8 cellular contexts compared by ENCODE assay signal in the genomic region with DNA sequence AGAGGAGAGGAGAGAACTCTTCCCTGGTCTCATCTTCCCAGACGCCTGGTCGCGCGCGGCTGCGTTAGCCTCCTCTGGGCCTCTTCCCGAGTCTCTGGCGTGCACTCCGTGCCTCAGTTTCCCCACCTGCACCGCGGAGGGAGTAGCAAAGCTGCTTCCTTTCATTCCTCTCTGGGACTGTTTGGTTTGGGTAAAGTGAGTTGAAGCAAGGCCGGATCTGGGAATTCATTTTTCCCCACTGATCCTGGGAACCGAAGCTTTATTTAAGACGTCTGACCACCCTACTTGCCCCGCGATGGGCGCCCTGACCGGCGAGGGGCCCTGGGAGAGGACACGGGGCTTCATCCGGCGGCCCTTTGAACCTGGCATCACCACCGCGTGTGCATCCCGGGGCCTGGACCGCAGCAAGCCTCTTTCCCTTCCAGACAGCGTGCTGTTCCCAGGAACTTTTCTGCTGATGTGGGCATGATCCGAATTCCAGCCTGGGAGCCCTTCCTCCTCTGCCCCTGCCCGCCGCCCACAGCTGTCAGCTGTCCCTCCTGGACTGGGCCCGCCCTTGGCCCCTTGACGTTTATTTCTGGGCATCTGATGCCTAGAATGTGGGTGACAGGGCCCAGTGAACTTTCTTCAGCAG. TPM values are rescaled to one million over a fixed set of nuclear protein-coding genes. Genes with fewer than 3 reads are reported as not detected.
A peak's percentile ranks its signal among the peaks of the same experiment; 100 is the strongest.
DNase-seq lines count a peak whose midpoint lies in the region; TF ChIP-seq lines count a peak whose summit lies in the region.

No MANE protein-coding gene starts in this region.

- no peaks in the 10 kb centered on the region for H4K20me1 ChIP-seq in Loucy (ENCODE audit: insufficient read depth, low read length, poor library complexity, severe bottlenecking)

- POLR2A ChIA-PET in BJ (lab: Charles Lee), result no interaction called here

- H3K4me1 ChIP-seq in Loucy (ENCODE audit: insufficient read depth, low read length, poor library complexity, severe bottlenecking) (peaks cover 6% of the 10 kb centered on the region), mucosa of rectum (ENCODE audit: control insufficient read depth in 2 of 2, insufficient read depth in 2 of 2, low read length in 2 of 2) (peaks cover 0 to 3% of the 10 kb centered on the region in 2 donors)

- TF ChIP-seq CTCF in BJ (IDR thresholded peaks at IDR 0.05; ENCODE audit: insufficient read depth, low read depth, low read length), result no peak
- TF ChIP-seq CTCF in Loucy (conservative IDR thresholded peaks at IDR 0.05; ENCODE audit: low read length), result no peak

- H3K36me3 ChIP-seq in BJ (ENCODE audit: control insufficient read depth, insufficient read depth, low read length), result no peaks in the 10 kb centered on the region
- no peaks in the 10 kb centered on the region for H3K36me3 ChIP-seq in Loucy (ENCODE audit: insufficient read depth, low read length)
- no peaks in the 10 kb centered on the region for H3K36me3 ChIP-seq in mucosa of rectum (ENCODE audit: control insufficient read depth in 2 of 2, insufficient read depth in 2 of 2, low read length in 2 of 2)

- DNase-seq in BJ (ENCODE audit: low read depth) (no peak), ecto neural progenitor cell (ENCODE audit: low spot score) (peak; percentile 54), 8988T (no peak), GM19238 (ENCODE audit: insufficient read length, low spot score) (no peak), mesenteric fat pad (ENCODE audit: low spot score) (no peak)
- no peak for DNase-seq in activated CD8-positive, alpha-beta memory T cell treated with anti-CD3 and anti-CD28 coated beads, Interleukin-2, amount 50 U/mL, for 4 hours

- H3K9ac ChIP-seq in Loucy (ENCODE audit: low read depth, low read length, poor library complexity, severe bottlenecking) (peak overlapping the region; percentile 63), mucosa of rectum (ENCODE audit: low read depth in 1 of 2, low read length in 2 of 2) (peak overlapping the region in 1 of 2 donors; percentile 12)

- CTCF ChIA-PET in BJ (lab: Yijun Ruan, JAX), result interaction anchor here (1.1 kb wide), 1 partner anchor 123 kb away, joined by 3 read pairs; no protein-coding TSS in a partner anchor

- no peaks in the 10 kb centered on the region for H3K9me2 ChIP-seq in Loucy (replicated peaks; ENCODE audit: low read depth, low read length)

- H3K9me3 ChIP-seq in Loucy (ENCODE audit: insufficient read depth, low read depth, low read length) (no peaks in the 10 kb centered on the region), mucosa of rectum (ENCODE audit: control insufficient read depth in 2 of 2, low read length in 2 of 2) (no peaks in the 10 kb centered on the region)

- peak overlapping the region; percentile 55 for H3K4me3 ChIP-seq in BJ (ENCODE audit: low read depth, low read length)
- H3K4me3 ChIP-seq in Loucy (ENCODE audit: low read length, poor library complexity, severe bottlenecking), result peak overlapping the region; percentile 75
- H3K4me3 ChIP-seq in mucosa of rectum (ENCODE audit: low read length in 2 of 2), result peak overlapping the region; percentile 61 to 68

- no peaks in the 10 kb centered on the region for H3F3A ChIP-seq in Loucy (ENCODE audit: low read depth)

- H3K79me2 ChIP-seq in Loucy (ENCODE audit: insufficient read depth, low read length), result peaks cover 4% of the 10 kb centered on the region; the same call in 1 of the 2 replicates

- peak overlapping the region; percentile 57; the same call in 1 of the 2 replicates for H2AFZ ChIP-seq in Loucy (ENCODE audit: low read length)

- H3K27me3 ChIP-seq in BJ (ENCODE audit: control insufficient read depth, insufficient read depth, low read length), result peaks cover 5% of the 10 kb centered on the region; the same call in 1 of the 2 replicates
- no peaks in the 10 kb centered on the region for H3K27me3 ChIP-seq in Loucy (ENCODE audit: insufficient read depth, low read length, poor library complexity, severe bottlenecking)
- peaks cover 10 to 11% of the 10 kb centered on the region in 2 donors for H3K27me3 ChIP-seq in mucosa of rectum (ENCODE audit: control insufficient read depth in 2 of 2, insufficient read depth in 2 of 2, low read length in 2 of 2)

- H3K27ac ChIP-seq in mucosa of rectum (ENCODE audit: low read depth in 2 of 2, low read length in 2 of 2), result no peak overlapping the region

- peak overlapping the region; percentile 73 for H3K4me2 ChIP-seq in Loucy (ENCODE audit: low read depth, low read length, poor library complexity, severe bottlenecking)

RNA-seq across cellular contexts. Expression of gene LDLRAD3, which starts 0.8 kb away (rescaled TPM):
- 3.5 and 4.0 TPM in 2 replicates for polyA plus RNA-seq in BJ (2011; rRNA removed)
- polyA minus RNA-seq in BJ (2011; rRNA and poly(A)+ RNA removed), result 6.3 and 13.4 TPM in 2 replicates
- 69.2 TPM for total RNA-seq in mesenteric fat pad
